In the genomic region with DNA sequence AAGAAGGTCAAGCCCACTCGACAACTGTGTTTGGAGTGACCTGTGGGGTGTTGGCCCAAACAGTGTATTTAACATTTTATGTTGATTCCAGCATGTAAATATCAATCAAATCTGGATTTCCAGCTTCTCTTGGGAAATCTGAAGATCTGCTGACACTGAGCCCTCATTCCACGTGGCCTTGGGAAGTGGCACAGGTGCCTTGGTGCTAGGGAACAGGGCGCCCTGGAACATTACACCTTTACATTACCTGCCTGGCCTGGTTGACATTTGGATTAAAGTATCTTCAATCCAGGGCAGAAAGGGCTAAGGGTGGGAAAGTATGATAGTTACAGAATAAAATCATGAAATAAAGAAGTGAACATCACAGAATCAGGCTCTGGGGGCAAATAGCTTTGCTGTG, we compare ENCODE assay signal across 15 cellular contexts.
DNase-seq lines count a peak whose midpoint lies in the region; ATAC-seq and TF ChIP-seq lines count a peak whose summit lies in the region.
"Had no signal": no experiment of that assay in that cellular context is flagged by ENCODE, and none has a peak within 500 bp of the region (broad histone marks: within the 10 kb centered on the region; RNA-seq: fewer than 3 reads in every experiment).

No MANE protein-coding gene starts in this region.

- H2BK20ac ChIP-seq in H9 (ENCODE audit: low read depth, low read length, poor library complexity, severe bottlenecking) = no peak overlapping the region

- H3K27ac ChIP-seq in H9 (ENCODE audit: insufficient read length, low read depth, low read length) = no peak overlapping the region
- peak overlapping the region; percentile 53 to 72 (median 68) for H3K27ac ChIP-seq in esophagus muscularis mucosa (replicated peaks in 1 of 4)
- H3K27ac ChIP-seq in stomach smooth muscle (ENCODE audit: low read length) = peak overlapping the region; percentile 69

- H3K27me3 Mint-ChIP-seq in H9 (ENCODE audit: low read depth) (no peaks in the 10 kb centered on the region), nephron (ENCODE audit: low read depth) (no peaks in the 10 kb centered on the region)
- H3K27me3 Mint-ChIP-seq: IgD-negative memory B cell had no signal

- no peaks in the 10 kb centered on the region for H3K79me2 ChIP-seq in H9 (ENCODE audit: insufficient read depth, low read length)

- H3K9me3 ChIP-seq in H9 (ENCODE audit: control insufficient read depth, low read depth, low read length) = no peaks in the 10 kb centered on the region
- H3K9me3 ChIP-seq in esophagus muscularis mucosa = no peaks in the 10 kb centered on the region
- H3K9me3 ChIP-seq in stomach smooth muscle (ENCODE audit: control insufficient read depth in 2 of 2, low read length in 2 of 2) = no peaks in the 10 kb centered on the region

- ATAC-seq in left cardiac atrium (no peak), GM19463 (IDR thresholded peaks at IDR 0.05; ENCODE audit: unreplicated experiment) (no peak)
- ATAC-seq: CD8-positive, alpha-beta T cell; GM12878 had no signal

- H3K36me3 Mint-ChIP-seq in H9 (ENCODE audit: insufficient read depth in 1 of 3, low read depth in 3 of 3) = peaks cover 39 to 61% (median 53%) of the 10 kb centered on the region in 3 experiments
- H3K36me3 Mint-ChIP-seq in nephron (ENCODE audit: low read depth) = peaks cover 50% of the 10 kb centered on the region
- H3K36me3 Mint-ChIP-seq: CD8-positive, alpha-beta T cell; IgD-negative memory B cell had no signal

- H3K56ac ChIP-seq in H9 (ENCODE audit: insufficient read length, low read depth, low read length) = no peak overlapping the region

- DNase-seq in H9 = peak; percentile 12
- no peak for DNase-seq in esophagus muscularis mucosa (ENCODE audit: extremely low spot score)
- no peak for DNase-seq in activated naive CD4-positive, alpha-beta T cell treated with anti-CD3 and anti-CD28 coated beads, Interleukin-2, amount 50 U/mL, for 16 hours
- no peak for DNase-seq in left cardiac atrium
- DNase-seq: AML-193; CD8-positive, alpha-beta T cell; DND-41; NCI-H1694; NCI-H2171 treated with DMSO at 0.1 percent for 48 hours; NCI-H524 treated with DMSO at 0.1 percent for 48 hours had no signal

- TF ChIP-seq CTCF in H9 (conservative IDR thresholded peaks at IDR 0.05) = no peak
- TF ChIP-seq CTCF in esophagus muscularis mucosa (IDR thresholded peaks at IDR 0.05) = no peak
- no peak for TF ChIP-seq CTCF in nephron (IDR thresholded peaks at IDR 0.05; ENCODE audit: unreplicated experiment in 3 of 3)

- TF ChIP-seq POLR2A in esophagus muscularis mucosa (IDR thresholded peaks at IDR 0.05; ENCODE audit: low read depth) = no peak

- H3K18ac ChIP-seq in H9 (ENCODE audit: insufficient read length, low read depth, low read length) = no peak overlapping the region

- peaks cover 6% of the 10 kb centered on the region; the same call in 1 of the 2 replicates for H3K4me1 ChIP-seq in H9 (ENCODE audit: insufficient read depth, low read length)
- H3K4me1 ChIP-seq in esophagus muscularis mucosa = peaks cover 5 to 64% (median 51%) of the 10 kb centered on the region in 4 donors
- H3K4me1 ChIP-seq in stomach smooth muscle (ENCODE audit: control insufficient read depth, insufficient read depth, low read length) = peaks cover 42% of the 10 kb centered on the region

- H2AFZ ChIP-seq in H9 (ENCODE audit: low read length) = no peak overlapping the region

- no peak overlapping the region for H3K4ac ChIP-seq in H9 (ENCODE audit: low read depth, low read length)

- no peak overlapping the region for H3T11ph ChIP-seq in H9 (ENCODE audit: low read length)

- no peak overlapping the region for H2BK5ac ChIP-seq in H9 (ENCODE audit: insufficient read length, low read length)

- H3K14ac ChIP-seq in H9 (ENCODE audit: insufficient read depth, low read length) = no peak overlapping the region

- H2AK5ac ChIP-seq in H9 (ENCODE audit: insufficient read length, low read length) = no peak overlapping the region

- no peak overlapping the region for H4K8ac ChIP-seq in H9 (replicated peaks; ENCODE audit: insufficient read length, low read depth, low read length)

- H3K23me2 ChIP-seq in H9 (ENCODE audit: insufficient read length, low read depth, low read length, poor library complexity, severe bottlenecking) = no peaks in the 10 kb centered on the region

- no peak overlapping the region for H2BK15ac ChIP-seq in H9 (ENCODE audit: low read depth, low read length)

- no peaks in the 10 kb centered on the region for H4K20me1 ChIP-seq in H9 (ENCODE audit: control insufficient read depth, insufficient read depth, insufficient read length)

- H2BK12ac ChIP-seq in H9 (ENCODE audit: insufficient read length, low read depth, low read length) = no peak overlapping the region

- H3K4me1 Mint-ChIP-seq in H9 (peaks cover 15 to 19% of the 10 kb centered on the region in 2 experiments), nephron (peaks cover 51% of the 10 kb centered on the region)
- H3K4me1 Mint-ChIP-seq: IgD-negative memory B cell had no signal

- H3K4me3 ChIP-seq in esophagus muscularis mucosa (no peak overlapping the region), stomach smooth muscle (ENCODE audit: low read length in 2 of 2) (no peak overlapping the region)
- H3K4me3 ChIP-seq: GM12878 had no signal

- H3K9me3 Mint-ChIP-seq in H9 = no peaks in the 10 kb centered on the region
- no peaks in the 10 kb centered on the region for H3K9me3 Mint-ChIP-seq in nephron
- H3K9me3 Mint-ChIP-seq: CD8-positive, alpha-beta T cell; IgD-negative memory B cell had no signal

- H2BK120ac ChIP-seq in H9 (ENCODE audit: low read depth, low read length, poor library complexity, severe bottlenecking) = no peak overlapping the region

- intact Hi-C loops in esophagus muscularis mucosa (cut with DNase I) = loop anchor here (5.0 kb wide), 2 partner anchors 144 to 304 kb away; partner anchors contain the start of gene DAPK1
- intact Hi-C loops in left cardiac atrium (cut with DNase I) = loop anchor here (5.0 kb wide), 2 partner anchors 144 to 304 kb away; partner anchors contain the start of gene DAPK1 (in 1 of the 2)

- H3K79me1 ChIP-seq in H9 (ENCODE audit: insufficient read depth, low read depth, low read length, poor library complexity, severe bottlenecking) = no peaks in the 10 kb centered on the region

- no peak overlapping the region for H3K23ac ChIP-seq in H9 (ENCODE audit: insufficient read length, low read depth, low read length)

- WGBS in H9 (ENCODE audit: extremely low coverage, insufficient read length, low lambda C conversion rate) = no CpG with 5 or more reads among the region's 3 CpGs
- 93% methylated on average over 3 of the region's 3 CpGs for WGBS in esophagus muscularis mucosa

- no peak overlapping the region for H3K9ac ChIP-seq in H9 (ENCODE audit: extremely low read depth, insufficient read length, low read length)
- H3K9ac ChIP-seq in stomach smooth muscle (ENCODE audit: low read length in 2 of 2) = no peak overlapping the region

- H3K27me3 ChIP-seq in H9 (ENCODE audit: insufficient read depth, low read length) (no peaks in the 10 kb centered on the region), esophagus muscularis mucosa (no peaks in the 10 kb centered on the region), stomach smooth muscle (ENCODE audit: control insufficient read depth in 1 of 2, insufficient read depth in 2 of 2, low read length in 2 of 2) (no peaks in the 10 kb centered on the region)

- TF ChIP-seq EP300 in esophagus muscularis mucosa (IDR thresholded peaks at IDR 0.05) = no peak

- H4K91ac ChIP-seq in H9 (ENCODE audit: insufficient read length, low read depth, low read length) = no peak overlapping the region

- H3K4me3 Mint-ChIP-seq in H9 (no peak overlapping the region), nephron (no peak overlapping the region)
- H3K4me3 Mint-ChIP-seq: CD8-positive, alpha-beta T cell; IgD-negative memory B cell had no signal

- H4K5ac ChIP-seq in H9 (ENCODE audit: insufficient read length, low read depth, low read length) = no peak overlapping the region

- H3K36me3 ChIP-seq in esophagus muscularis mucosa (peaks cover 0 to 10% (median 4%) of the 10 kb centered on the region in 4 donors), stomach smooth muscle (ENCODE audit: control insufficient read depth in 2 of 2, insufficient read depth in 2 of 2, low read length in 2 of 2) (peaks cover 9 to 12% of the 10 kb centered on the region in 2 donors)

- peak overlapping the region in 1 of 3 experiments; percentile 28; a peak in 1 of 7 replicates for H3K27ac Mint-ChIP-seq in H9
- H3K27ac Mint-ChIP-seq in nephron = peak overlapping the region in 2 of 3 experiments; percentile 91
- H3K27ac Mint-ChIP-seq: CD8-positive, alpha-beta T cell; IgD-negative memory B cell had no signal

- H3K4me2 ChIP-seq in H9 (ENCODE audit: insufficient read depth, insufficient read length, low read length) = no peak overlapping the region
